1 cellular context compared by ENCODE assay signal in genomic region chr22:41091139-41092022, GRCh38.
TF ChIP-seq lines count a peak whose summit lies in the region.

No MANE protein-coding gene starts in this region.

TF ChIP-seq in HepG2, 621 proteins besides CTCF, POLR2A, EP300 and RAD21 (continued from another document and continues in another):
- no peak for TF ChIP-seq PRDM10 (CRISPR knock-in tag; IDR thresholded peaks at IDR 0.05; ENCODE audit: low read depth)
- TF ChIP-seq, protein P1, sequence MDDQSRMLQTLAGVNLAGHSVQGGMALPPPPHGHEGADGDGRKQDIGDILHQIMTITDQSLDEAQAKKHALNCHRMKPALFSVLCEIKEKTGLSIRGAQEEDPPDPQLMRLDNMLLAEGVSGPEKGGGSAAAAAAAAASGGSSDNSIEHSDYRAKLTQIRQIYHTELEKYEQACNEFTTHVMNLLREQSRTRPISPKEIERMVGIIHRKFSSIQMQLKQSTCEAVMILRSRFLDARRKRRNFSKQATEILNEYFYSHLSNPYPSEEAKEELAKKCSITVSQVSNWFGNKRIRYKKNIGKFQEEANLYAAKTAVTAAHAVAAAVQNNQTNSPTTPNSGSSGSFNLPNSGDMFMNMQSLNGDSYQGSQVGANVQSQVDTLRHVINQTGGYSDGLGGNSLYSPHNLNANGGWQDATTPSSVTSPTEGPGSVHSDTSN (CRISPR knock-in tag; IDR thresholded peaks at IDR 0.05; ENCODE audit: borderline replicate concordance) = no peak
- TF ChIP-seq MED8 (CRISPR knock-in tag; IDR thresholded peaks at IDR 0.05; ENCODE audit: insufficient replicate concordance) = no peak
- TF ChIP-seq ZNF704 (CRISPR knock-in tag; IDR thresholded peaks at IDR 0.05; ENCODE audit: borderline replicate concordance) = no peak
- TF ChIP-seq ELK4 (CRISPR knock-in tag; IDR thresholded peaks at IDR 0.05; ENCODE audit: borderline replicate concordance) = no peak
- peak; percentile 25; the same call in 1 of the 2 replicates for TF ChIP-seq HOMEZ (CRISPR knock-in tag; IDR thresholded peaks at IDR 0.05; ENCODE audit: low read depth)
- no peak for TF ChIP-seq SNAI1 (CRISPR knock-in tag; IDR thresholded peaks at IDR 0.05; ENCODE audit: borderline replicate concordance)
- TF ChIP-seq SRSF1 (optimal IDR thresholded peaks at IDR 0.05; ENCODE audit: low read depth, low read length) = peak; percentile 98
- TF ChIP-seq, protein P2, sequence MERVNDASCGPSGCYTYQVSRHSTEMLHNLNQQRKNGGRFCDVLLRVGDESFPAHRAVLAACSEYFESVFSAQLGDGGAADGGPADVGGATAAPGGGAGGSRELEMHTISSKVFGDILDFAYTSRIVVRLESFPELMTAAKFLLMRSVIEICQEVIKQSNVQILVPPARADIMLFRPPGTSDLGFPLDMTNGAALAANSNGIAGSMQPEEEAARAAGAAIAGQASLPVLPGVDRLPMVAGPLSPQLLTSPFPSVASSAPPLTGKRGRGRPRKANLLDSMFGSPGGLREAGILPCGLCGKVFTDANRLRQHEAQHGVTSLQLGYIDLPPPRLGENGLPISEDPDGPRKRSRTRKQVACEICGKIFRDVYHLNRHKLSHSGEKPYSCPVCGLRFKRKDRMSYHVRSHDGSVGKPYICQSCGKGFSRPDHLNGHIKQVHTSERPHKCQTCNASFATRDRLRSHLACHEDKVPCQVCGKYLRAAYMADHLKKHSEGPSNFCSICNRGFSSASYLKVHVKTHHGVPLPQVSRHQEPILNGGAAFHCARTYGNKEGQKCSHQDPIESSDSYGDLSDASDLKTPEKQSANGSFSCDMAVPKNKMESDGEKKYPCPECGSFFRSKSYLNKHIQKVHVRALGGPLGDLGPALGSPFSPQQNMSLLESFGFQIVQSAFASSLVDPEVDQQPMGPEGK (CRISPR knock-in tag; IDR thresholded peaks at IDR 0.05) = peak; percentile 86
- 0 out of 2 replicates have a peak, but pooled peaks have one; percentile 55 for TF ChIP-seq SSRP1 (CRISPR knock-in tag; IDR thresholded peaks at IDR 0.05)
- 0 out of 2 replicates have a peak, but pooled peaks have one; percentile 18 for TF ChIP-seq ZNF446 (CRISPR knock-in tag; IDR thresholded peaks at IDR 0.05)
- no peak for TF ChIP-seq MIER2 (CRISPR knock-in tag; IDR thresholded peaks at IDR 0.05)
- peak; percentile 52; the same call in 1 of the 2 replicates for TF ChIP-seq CCDC6 (CRISPR knock-in tag; IDR thresholded peaks at IDR 0.05)
- no peak for TF ChIP-seq RXRB (CRISPR knock-in tag; IDR thresholded peaks at IDR 0.05; ENCODE audit: borderline replicate concordance)
- peak; percentile 88 for TF ChIP-seq ZNF605 (CRISPR knock-in tag; IDR thresholded peaks at IDR 0.05)
- TF ChIP-seq ZNF180 (CRISPR knock-in tag; IDR thresholded peaks at IDR 0.05; ENCODE audit: borderline replicate concordance, low read depth) = no peak
- peak; percentile 29; the same call in 1 of the 2 replicates for TF ChIP-seq ZIK1 (CRISPR knock-in tag; IDR thresholded peaks at IDR 0.05; ENCODE audit: borderline replicate concordance, low read depth)
- no peak for TF ChIP-seq ZNF562 (CRISPR knock-in tag; IDR thresholded peaks at IDR 0.05; ENCODE audit: borderline replicate concordance)
- TF ChIP-seq ISL2 (CRISPR knock-in tag; IDR thresholded peaks at IDR 0.05) = peak; percentile 18; the same call in 1 of the 2 replicates
- TF ChIP-seq ZNF468 (CRISPR knock-in tag; IDR thresholded peaks at IDR 0.05) = no peak
- TF ChIP-seq, protein P3, sequence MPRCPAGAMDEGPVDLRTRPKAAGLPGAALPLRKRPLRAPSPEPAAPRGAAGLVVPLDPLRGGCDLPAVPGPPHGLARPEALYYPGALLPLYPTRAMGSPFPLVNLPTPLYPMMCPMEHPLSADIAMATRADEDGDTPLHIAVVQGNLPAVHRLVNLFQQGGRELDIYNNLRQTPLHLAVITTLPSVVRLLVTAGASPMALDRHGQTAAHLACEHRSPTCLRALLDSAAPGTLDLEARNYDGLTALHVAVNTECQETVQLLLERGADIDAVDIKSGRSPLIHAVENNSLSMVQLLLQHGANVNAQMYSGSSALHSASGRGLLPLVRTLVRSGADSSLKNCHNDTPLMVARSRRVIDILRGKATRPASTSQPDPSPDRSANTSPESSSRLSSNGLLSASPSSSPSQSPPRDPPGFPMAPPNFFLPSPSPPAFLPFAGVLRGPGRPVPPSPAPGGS (CRISPR knock-in tag; IDR thresholded peaks at IDR 0.05) = 0 out of 2 replicates have a peak, but pooled peaks have one; percentile 49
- TF ChIP-seq HES4 (CRISPR knock-in tag; IDR thresholded peaks at IDR 0.05; ENCODE audit: borderline replicate concordance) = 0 out of 2 replicates have a peak, but pooled peaks have one; percentile 10
- TF ChIP-seq CENPBD1 (CRISPR knock-in tag; IDR thresholded peaks at IDR 0.05; ENCODE audit: borderline replicate concordance, low read depth) = no peak
- TF ChIP-seq, protein P4, sequence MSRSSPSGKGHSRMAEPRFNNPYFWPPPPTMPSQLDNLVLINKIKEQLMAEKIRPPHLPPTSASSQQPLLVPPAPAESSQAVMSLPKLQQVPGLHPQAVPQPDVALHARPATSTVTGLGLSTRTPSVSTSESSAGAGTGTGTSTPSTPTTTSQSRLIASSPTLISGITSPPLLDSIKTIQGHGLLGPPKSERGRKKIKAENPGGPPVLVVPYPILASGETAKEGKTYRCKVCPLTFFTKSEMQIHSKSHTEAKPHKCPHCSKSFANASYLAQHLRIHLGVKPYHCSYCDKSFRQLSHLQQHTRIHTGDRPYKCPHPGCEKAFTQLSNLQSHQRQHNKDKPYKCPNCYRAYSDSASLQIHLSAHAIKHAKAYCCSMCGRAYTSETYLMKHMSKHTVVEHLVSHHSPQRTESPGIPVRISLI (CRISPR knock-in tag; IDR thresholded peaks at IDR 0.05; ENCODE audit: borderline replicate concordance) = no peak
- no peak for TF ChIP-seq GTF2F1 (IDR thresholded peaks at IDR 0.05; ENCODE audit: low read length)
- TF ChIP-seq ZNF20 (CRISPR knock-in tag; IDR thresholded peaks at IDR 0.05) = no peak
- peak; percentile 60; the same call in 1 of the 2 replicates for TF ChIP-seq YEATS4 (CRISPR knock-in tag; IDR thresholded peaks at IDR 0.05; ENCODE audit: borderline replicate concordance)
- TF ChIP-seq PAX8 (CRISPR knock-in tag; IDR thresholded peaks at IDR 0.05; ENCODE audit: borderline replicate concordance) = no peak
- TF ChIP-seq, protein P5, sequence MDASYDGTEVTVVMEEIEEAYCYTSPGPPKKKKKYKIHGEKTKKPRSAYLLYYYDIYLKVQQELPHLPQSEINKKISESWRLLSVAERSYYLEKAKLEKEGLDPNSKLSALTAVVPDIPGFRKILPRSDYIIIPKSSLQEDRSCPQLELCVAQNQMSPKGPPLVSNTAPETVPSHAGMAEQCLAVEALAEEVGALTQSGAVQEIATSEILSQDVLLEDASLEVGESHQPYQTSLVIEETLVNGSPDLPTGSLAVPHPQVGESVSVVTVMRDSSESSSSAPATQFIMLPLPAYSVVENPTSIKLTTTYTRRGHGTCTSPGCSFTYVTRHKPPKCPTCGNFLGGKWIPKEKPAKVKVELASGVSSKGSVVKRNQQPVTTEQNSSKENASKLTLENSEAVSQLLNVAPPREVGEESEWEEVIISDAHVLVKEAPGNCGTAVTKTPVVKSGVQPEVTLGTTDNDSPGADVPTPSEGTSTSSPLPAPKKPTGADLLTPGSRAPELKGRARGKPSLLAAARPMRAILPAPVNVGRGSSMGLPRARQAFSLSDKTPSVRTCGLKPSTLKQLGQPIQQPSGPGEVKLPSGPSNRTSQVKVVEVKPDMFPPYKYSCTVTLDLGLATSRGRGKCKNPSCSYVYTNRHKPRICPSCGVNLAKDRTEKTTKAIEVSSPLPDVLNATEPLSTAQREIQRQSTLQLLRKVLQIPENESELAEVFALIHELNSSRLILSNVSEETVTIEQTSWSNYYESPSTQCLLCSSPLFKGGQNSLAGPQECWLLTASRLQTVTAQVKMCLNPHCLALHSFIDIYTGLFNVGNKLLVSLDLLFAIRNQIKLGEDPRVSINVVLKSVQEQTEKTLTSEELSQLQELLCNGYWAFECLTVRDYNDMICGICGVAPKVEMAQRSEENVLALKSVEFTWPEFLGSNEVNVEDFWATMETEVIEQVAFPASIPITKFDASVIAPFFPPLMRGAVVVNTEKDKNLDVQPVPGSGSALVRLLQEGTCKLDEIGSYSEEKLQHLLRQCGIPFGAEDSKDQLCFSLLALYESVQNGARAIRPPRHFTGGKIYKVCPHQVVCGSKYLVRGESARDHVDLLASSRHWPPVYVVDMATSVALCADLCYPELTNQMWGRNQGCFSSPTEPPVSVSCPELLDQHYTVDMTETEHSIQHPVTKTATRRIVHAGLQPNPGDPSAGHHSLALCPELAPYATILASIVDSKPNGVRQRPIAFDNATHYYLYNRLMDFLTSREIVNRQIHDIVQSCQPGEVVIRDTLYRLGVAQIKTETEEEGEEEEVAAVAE (CRISPR knock-in tag; IDR thresholded peaks at IDR 0.05; ENCODE audit: borderline replicate concordance) = peak; percentile 83
- no peak for TF ChIP-seq ZNF672 (CRISPR knock-in tag; IDR thresholded peaks at IDR 0.05)
- TF ChIP-seq ZSCAN25 (CRISPR knock-in tag; IDR thresholded peaks at IDR 0.05) = peak; percentile 39; the same call in 1 of the 2 replicates
- no peak for TF ChIP-seq ZFP36L2 (CRISPR knock-in tag; IDR thresholded peaks at IDR 0.05)
- TF ChIP-seq, protein P6, sequence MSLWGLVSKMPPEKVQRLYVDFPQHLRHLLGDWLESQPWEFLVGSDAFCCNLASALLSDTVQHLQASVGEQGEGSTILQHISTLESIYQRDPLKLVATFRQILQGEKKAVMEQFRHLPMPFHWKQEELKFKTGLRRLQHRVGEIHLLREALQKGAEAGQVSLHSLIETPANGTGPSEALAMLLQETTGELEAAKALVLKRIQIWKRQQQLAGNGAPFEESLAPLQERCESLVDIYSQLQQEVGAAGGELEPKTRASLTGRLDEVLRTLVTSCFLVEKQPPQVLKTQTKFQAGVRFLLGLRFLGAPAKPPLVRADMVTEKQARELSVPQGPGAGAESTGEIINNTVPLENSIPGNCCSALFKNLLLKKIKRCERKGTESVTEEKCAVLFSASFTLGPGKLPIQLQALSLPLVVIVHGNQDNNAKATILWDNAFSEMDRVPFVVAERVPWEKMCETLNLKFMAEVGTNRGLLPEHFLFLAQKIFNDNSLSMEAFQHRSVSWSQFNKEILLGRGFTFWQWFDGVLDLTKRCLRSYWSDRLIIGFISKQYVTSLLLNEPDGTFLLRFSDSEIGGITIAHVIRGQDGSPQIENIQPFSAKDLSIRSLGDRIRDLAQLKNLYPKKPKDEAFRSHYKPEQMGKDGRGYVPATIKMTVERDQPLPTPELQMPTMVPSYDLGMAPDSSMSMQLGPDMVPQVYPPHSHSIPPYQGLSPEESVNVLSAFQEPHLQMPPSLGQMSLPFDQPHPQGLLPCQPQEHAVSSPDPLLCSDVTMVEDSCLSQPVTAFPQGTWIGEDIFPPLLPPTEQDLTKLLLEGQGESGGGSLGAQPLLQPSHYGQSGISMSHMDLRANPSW (CRISPR knock-in tag; IDR thresholded peaks at IDR 0.05; ENCODE audit: borderline replicate concordance) = no peak
- TF ChIP-seq HOXA9 (CRISPR knock-in tag; IDR thresholded peaks at IDR 0.05; ENCODE audit: borderline replicate concordance) = no peak
- peak; percentile 58; the same call in 1 of the 2 replicates for TF ChIP-seq TBX2 (CRISPR knock-in tag; IDR thresholded peaks at IDR 0.05; ENCODE audit: borderline replicate concordance)
- TF ChIP-seq RFXAP (CRISPR knock-in tag; IDR thresholded peaks at IDR 0.05; ENCODE audit: borderline replicate concordance) = peak; percentile 53; the same call in 1 of the 2 replicates
